Comparison of ENCODE assay signal across 1 cellular context in the genomic region with DNA sequence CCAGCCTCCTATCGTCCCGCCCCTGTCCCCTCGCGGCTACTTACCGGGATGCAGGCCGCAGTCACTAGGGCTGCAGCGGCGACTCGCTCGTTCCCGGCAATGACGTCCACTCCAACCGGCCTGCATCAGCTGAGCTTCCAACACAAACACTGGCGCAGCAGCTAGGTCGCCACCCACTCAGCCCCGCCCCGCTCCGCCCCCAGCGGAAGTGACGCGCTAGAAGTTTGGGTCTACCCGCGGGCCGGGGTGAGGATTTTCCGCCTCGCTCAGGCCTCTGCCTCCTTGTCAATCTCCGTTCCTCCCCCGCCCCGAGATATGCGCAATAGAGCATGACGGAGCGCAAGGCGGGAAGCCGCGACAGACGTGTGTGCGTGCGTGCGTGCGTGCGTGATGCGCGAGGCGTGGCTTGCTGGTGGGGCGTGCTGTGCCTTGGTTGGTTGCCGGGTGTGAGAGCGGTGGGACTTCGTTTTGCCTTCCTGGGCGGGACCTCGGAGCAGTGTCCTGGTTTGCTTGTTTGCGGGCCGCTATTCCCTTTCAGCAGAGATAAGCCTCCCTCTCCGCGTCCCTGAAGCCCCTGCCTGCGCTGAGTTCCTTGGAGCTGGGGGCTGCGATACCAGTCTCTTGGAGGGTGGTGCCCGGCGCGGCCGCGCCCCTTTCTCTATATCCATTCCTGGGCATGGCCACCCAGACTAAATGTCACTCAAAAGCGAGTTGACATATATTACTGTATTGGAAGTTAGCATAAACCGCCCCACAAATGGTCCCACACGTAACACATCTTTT.
TF ChIP-seq lines count a peak whose summit lies in the region.

TSS of gene PNPLA8 (minus strand) at position 151 of the 783 bp plus-strand sequence. CDS start 10,644 bp downstream, outside the sequence.

TF ChIP-seq in HEK293, 187 proteins besides CTCF, POLR2A, EP300 and RAD21 (continued from another document and continues in another):
- no peak for TF ChIP-seq ZNF626 (tag by site-specific recombination; IDR thresholded peaks at IDR 0.05)
- no peak for TF ChIP-seq RBAK (tag by site-specific recombination; IDR thresholded peaks at IDR 0.05)
- no peak for TF ChIP-seq ZNF155 (tag by site-specific recombination; IDR thresholded peaks at IDR 0.05)
- TF ChIP-seq, protein P1, sequence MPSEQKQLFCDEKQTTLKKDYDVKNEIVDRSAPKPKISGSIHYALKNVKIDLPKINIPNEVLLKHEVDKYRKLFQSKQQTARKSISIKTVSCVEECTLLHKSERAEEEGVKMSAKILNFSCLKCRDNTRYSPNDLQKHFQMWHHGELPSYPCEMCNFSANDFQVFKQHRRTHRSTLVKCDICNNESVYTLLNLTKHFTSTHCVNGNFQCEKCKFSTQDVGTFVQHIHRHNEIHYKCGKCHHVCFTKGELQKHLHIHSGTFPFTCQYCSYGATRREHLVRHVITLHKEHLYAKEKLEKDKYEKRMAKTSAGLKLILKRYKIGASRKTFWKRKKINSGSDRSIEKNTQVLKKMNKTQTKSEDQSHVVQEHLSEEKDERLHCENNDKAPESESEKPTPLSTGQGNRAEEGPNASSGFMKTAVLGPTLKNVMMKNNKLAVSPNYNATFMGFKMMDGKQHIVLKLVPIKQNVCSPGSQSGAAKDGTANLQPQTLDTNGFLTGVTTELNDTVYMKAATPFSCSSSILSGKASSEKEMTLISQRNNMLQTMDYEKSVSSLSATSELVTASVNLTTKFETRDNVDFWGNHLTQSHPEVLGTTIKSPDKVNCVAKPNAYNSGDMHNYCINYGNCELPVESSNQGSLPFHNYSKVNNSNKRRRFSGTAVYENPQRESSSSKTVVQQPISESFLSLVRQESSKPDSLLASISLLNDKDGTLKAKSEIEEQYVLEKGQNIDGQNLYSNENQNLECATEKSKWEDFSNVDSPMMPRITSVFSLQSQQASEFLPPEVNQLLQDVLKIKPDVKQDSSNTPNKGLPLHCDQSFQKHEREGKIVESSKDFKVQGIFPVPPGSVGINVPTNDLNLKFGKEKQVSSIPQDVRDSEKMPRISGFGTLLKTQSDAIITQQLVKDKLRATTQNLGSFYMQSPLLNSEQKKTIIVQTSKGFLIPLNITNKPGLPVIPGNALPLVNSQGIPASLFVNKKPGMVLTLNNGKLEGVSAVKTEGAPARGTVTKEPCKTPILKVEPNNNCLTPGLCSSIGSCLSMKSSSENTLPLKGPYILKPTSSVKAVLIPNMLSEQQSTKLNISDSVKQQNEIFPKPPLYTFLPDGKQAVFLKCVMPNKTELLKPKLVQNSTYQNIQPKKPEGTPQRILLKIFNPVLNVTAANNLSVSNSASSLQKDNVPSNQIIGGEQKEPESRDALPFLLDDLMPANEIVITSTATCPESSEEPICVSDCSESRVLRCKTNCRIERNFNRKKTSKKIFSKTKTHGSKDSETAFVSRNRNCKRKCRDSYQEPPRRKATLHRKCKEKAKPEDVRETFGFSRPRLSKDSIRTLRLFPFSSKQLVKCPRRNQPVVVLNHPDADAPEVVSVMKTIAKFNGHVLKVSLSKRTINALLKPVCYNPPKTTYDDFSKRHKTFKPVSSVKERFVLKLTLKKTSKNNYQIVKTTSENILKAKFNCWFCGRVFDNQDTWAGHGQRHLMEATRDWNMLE (tag by site-specific recombination; conservative IDR thresholded peaks at IDR 0.05; ENCODE audit: low read depth): peak; percentile 43
- TF ChIP-seq ZBTB11 (tag by site-specific recombination; conservative IDR thresholded peaks at IDR 0.05; ENCODE audit: low read depth): peak; percentile 70
- TF ChIP-seq, protein P2, sequence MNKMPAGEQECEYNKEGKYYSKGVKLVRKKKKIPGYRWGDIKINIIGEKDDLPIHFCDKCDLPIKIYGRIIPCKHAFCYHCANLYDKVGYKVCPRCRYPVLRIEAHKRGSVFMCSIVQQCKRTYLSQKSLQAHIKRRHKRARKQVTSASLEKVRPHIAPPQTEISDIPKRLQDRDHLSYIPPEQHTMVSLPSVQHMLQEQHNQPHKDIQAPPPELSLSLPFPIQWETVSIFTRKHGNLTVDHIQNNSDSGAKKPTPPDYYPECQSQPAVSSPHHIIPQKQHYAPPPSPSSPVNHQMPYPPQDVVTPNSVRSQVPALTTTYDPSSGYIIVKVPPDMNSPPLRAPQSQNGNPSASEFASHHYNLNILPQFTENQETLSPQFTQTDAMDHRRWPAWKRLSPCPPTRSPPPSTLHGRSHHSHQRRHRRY (tag by site-specific recombination; IDR thresholded peaks at IDR 0.05): no peak
- TF ChIP-seq, protein P3, sequence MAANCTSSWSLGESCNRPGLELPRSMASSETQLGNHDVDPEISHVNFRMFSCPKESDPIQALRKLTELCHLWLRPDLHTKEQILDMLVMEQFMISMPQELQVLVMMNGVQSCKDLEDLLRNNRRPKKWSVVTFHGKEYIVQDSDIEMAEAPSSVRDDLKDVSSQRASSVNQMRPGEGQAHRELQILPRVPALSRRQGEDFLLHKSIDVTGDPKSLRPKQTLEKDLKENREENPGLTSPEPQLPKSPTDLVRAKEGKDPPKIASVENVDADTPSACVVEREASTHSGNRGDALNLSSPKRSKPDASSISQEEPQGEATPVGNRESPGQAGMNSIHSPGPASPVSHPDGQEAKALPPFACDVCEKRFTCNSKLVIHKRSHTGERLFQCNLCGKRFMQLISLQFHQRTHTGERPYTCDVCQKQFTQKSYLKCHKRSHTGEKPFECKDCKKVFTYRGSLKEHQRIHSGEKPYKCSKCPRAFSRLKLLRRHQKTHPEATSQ (tag by site-specific recombination; IDR thresholded peaks at IDR 0.05): no peak
- no peak for TF ChIP-seq ZNF423 (tag by site-specific recombination; IDR thresholded peaks at IDR 0.05)
- no peak for TF ChIP-seq ZNF654 (tag by site-specific recombination; IDR thresholded peaks at IDR 0.05; ENCODE audit: low read depth)
- peak; percentile 98 for TF ChIP-seq ZNF629 (tag by site-specific recombination; IDR thresholded peaks at IDR 0.05)
- 0 out of 2 replicates have a peak, but pooled peaks have one; percentile 12 for TF ChIP-seq HIC1 (tag by site-specific recombination; IDR thresholded peaks at IDR 0.05)
- TF ChIP-seq ZNF558 (tag by site-specific recombination; IDR thresholded peaks at IDR 0.05): 0 out of 2 replicates have a peak, but pooled peaks have one; percentile 16
- TF ChIP-seq SCRT2 (tag by site-specific recombination; IDR thresholded peaks at IDR 0.05): no peak
- TF ChIP-seq ZNF274 (IDR thresholded peaks at IDR 0.05; ENCODE audit: low read length): no peak
- TF ChIP-seq ZNF274 (tag by site-specific recombination; IDR thresholded peaks at IDR 0.05; ENCODE audit: borderline replicate concordance): no peak
- TF ChIP-seq, protein P4, sequence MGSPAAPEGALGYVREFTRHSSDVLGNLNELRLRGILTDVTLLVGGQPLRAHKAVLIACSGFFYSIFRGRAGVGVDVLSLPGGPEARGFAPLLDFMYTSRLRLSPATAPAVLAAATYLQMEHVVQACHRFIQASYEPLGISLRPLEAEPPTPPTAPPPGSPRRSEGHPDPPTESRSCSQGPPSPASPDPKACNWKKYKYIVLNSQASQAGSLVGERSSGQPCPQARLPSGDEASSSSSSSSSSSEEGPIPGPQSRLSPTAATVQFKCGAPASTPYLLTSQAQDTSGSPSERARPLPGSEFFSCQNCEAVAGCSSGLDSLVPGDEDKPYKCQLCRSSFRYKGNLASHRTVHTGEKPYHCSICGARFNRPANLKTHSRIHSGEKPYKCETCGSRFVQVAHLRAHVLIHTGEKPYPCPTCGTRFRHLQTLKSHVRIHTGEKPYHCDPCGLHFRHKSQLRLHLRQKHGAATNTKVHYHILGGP (tag by site-specific recombination; IDR thresholded peaks at IDR 0.05): no peak
- TF ChIP-seq ZNF48 (tag by site-specific recombination; IDR thresholded peaks at IDR 0.05): no peak
- TF ChIP-seq ZFP37 (tag by site-specific recombination; IDR thresholded peaks at IDR 0.05): no peak; the same call in 1 of the 2 replicates
- TF ChIP-seq KLF9 (tag by site-specific recombination; IDR thresholded peaks at IDR 0.05; ENCODE audit: low read depth): peak; percentile 93
- no peak for TF ChIP-seq ZNF529 (tag by site-specific recombination; IDR thresholded peaks at IDR 0.05; ENCODE audit: insufficient replicate concordance)
- no peak for TF ChIP-seq HOXD13 (CRISPR knock-in tag; IDR thresholded peaks at IDR 0.05; ENCODE audit: borderline replicate concordance)
- peak; percentile 92 for TF ChIP-seq ZBTB20 (tag by site-specific recombination; IDR thresholded peaks at IDR 0.05)
- no peak for TF ChIP-seq ZNF670 (tag by site-specific recombination; IDR thresholded peaks at IDR 0.05; ENCODE audit: low read depth)
- no peak for TF ChIP-seq HOXC10 (CRISPR knock-in tag; IDR thresholded peaks at IDR 0.05)
- TF ChIP-seq ZSCAN4 (tag by site-specific recombination; IDR thresholded peaks at IDR 0.05): no peak
- TF ChIP-seq KLF1 (tag by site-specific recombination; IDR thresholded peaks at IDR 0.05): peak; percentile 65
- no peak for TF ChIP-seq ZSCAN16 (tag by site-specific recombination; IDR thresholded peaks at IDR 0.05)
- no peak for TF ChIP-seq ZNF776 (tag by site-specific recombination; IDR thresholded peaks at IDR 0.05; ENCODE audit: borderline replicate concordance)
- TF ChIP-seq, protein P5, sequence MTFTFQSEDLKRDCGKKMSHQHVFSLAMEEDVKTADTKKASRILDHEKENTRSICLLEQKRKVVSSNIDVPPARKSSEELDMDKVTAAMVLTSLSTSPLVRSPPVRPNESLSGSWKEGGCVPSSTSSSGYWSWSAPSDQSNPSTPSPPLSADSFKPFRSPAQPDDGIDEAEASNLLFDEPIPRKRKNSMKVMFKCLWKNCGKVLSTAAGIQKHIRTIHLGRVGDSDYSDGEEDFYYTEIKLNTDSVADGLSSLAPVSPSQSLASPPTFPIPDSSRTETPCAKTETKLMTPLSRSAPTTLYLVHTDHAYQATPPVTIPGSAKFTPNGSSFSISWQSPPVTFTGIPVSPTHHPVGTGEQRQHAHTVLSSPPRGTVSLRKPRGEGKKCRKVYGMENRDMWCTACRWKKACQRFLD (tag by site-specific recombination; IDR thresholded peaks at IDR 0.05): peak; percentile 97
- no peak for TF ChIP-seq ZNF433 (tag by site-specific recombination; IDR thresholded peaks at IDR 0.05; ENCODE audit: low read depth)
- peak; percentile 88 for TF ChIP-seq IKZF3 (tag by site-specific recombination; IDR thresholded peaks at IDR 0.05)
- TF ChIP-seq TCF7L2 (IDR thresholded peaks at IDR 0.05; ENCODE audit: borderline replicate concordance, low read depth, low read length): no peak
- TF ChIP-seq ZNF514 (tag by site-specific recombination; IDR thresholded peaks at IDR 0.05): no peak
- TF ChIP-seq ZNF341 (tag by site-specific recombination; IDR thresholded peaks at IDR 0.05; ENCODE audit: low read depth): peak; percentile 85
- no peak for TF ChIP-seq ZNF157 (tag by site-specific recombination; IDR thresholded peaks at IDR 0.05)
- TF ChIP-seq ZBTB21 (tag by site-specific recombination; IDR thresholded peaks at IDR 0.05): peak; percentile 88
- no peak for TF ChIP-seq ZNF777 (tag by site-specific recombination; IDR thresholded peaks at IDR 0.05; ENCODE audit: borderline replicate concordance)
- TF ChIP-seq ZNF302 (tag by site-specific recombination; IDR thresholded peaks at IDR 0.05; ENCODE audit: low read depth): no peak
- TF ChIP-seq ZNF169 (tag by site-specific recombination; IDR thresholded peaks at IDR 0.05): no peak
- no peak for TF ChIP-seq ZNF658 (tag by site-specific recombination; IDR thresholded peaks at IDR 0.05)
- no peak for TF ChIP-seq ZNF530 (tag by site-specific recombination; IDR thresholded peaks at IDR 0.05; ENCODE audit: low read depth)
